Comparison of ENCODE assay signal across 1 cellular context in genomic region chr20:46699651-46700359, GRCh38.
TF ChIP-seq lines count a peak whose summit lies in the region.

No MANE protein-coding gene starts in this region.

TF ChIP-seq in SK-N-SH, 30 proteins besides CTCF, POLR2A, EP300 and RAD21 (continued from another document):
- TF ChIP-seq USF2 (IDR thresholded peaks at IDR 0.05; ENCODE audit: borderline replicate concordance, low read depth, low read length) (no peak), MAX (IDR thresholded peaks at IDR 0.05; ENCODE audit: low read depth) (no peak), JUND (IDR thresholded peaks at IDR 0.05) (no peak)
